In genomic region chr4:69383281-69383680, GRCh38 we compare ENCODE assay signal across 22 cellular contexts.
A peak's percentile ranks its signal among the peaks of the same experiment; 100 is the strongest.
DNase-seq lines count a peak whose midpoint lies in the region; ATAC-seq and TF ChIP-seq lines count a peak whose summit lies in the region.
"Had no signal": no experiment of that assay in that cellular context is flagged by ENCODE, and none has a peak within 500 bp of the region (broad histone marks: within the 10 kb centered on the region; RNA-seq: fewer than 3 reads in every experiment).

No MANE protein-coding gene starts in this region.

- no peaks in the 10 kb centered on the region for H3K9me3 ChIP-seq in H9 (ENCODE audit: control insufficient read depth, low read depth, low read length)
- H3K9me3 ChIP-seq in mesenchymal stem cell (ENCODE audit: control insufficient read depth, low read length), result no peaks in the 10 kb centered on the region
- no peaks in the 10 kb centered on the region for H3K9me3 ChIP-seq in PC-9 (ENCODE audit: insufficient read depth, low read depth)
- H3K9me3 ChIP-seq in prostate gland, result no peaks in the 10 kb centered on the region
- H3K9me3 ChIP-seq: A549; BE2C; BLaER1 treated with 17β-estradiol and CSF1 and Interleukin-3, amounts not matched to agents 10 nM and 100 nM had no signal

- no peaks in the 10 kb centered on the region for H3K79me2 ChIP-seq in H9 (ENCODE audit: insufficient read depth, low read length)
- H3K79me2 ChIP-seq in PC-9 (ENCODE audit: low read depth), result no peaks in the 10 kb centered on the region

- no peak overlapping the region for H3T11ph ChIP-seq in H9 (ENCODE audit: low read length)

- no peak overlapping the region for H3K56ac ChIP-seq in H9 (ENCODE audit: insufficient read length, low read depth, low read length)

- no peaks in the 10 kb centered on the region for H3K27me3 Mint-ChIP-seq in H9 (ENCODE audit: low read depth)
- H3K27me3 Mint-ChIP-seq: CD4-positive, alpha-beta T cell; CD8-positive, alpha-beta memory T cell had no signal

- no peak overlapping the region for H4K5ac ChIP-seq in H9 (ENCODE audit: insufficient read length, low read depth, low read length)

- H3K4me1 ChIP-seq in H9 (ENCODE audit: insufficient read depth, low read length) (no peaks in the 10 kb centered on the region), mesenchymal stem cell (ENCODE audit: control insufficient read depth, insufficient read depth, low read depth, low read length) (no peaks in the 10 kb centered on the region), PC-9 (replicated peaks; ENCODE audit: insufficient read depth) (no peaks in the 10 kb centered on the region), prostate gland (replicated peaks) (no peaks in the 10 kb centered on the region)
- H3K4me1 ChIP-seq: A549; BE2C; BLaER1 treated with 17β-estradiol and CSF1 and Interleukin-3, amounts not matched to agents 10 nM and 100 nM had no signal

- H2AFZ ChIP-seq in H9 (ENCODE audit: low read length) (no peak overlapping the region), mesenchymal stem cell (ENCODE audit: low read depth, low read length) (peak overlapping the region; percentile 27), PC-9 (no peak overlapping the region)

- H2AK5ac ChIP-seq in H9 (ENCODE audit: insufficient read length, low read length) (no peak overlapping the region), mesenchymal stem cell (ENCODE audit: low read length, severe bottlenecking) (no peak overlapping the region)

- H3K9ac ChIP-seq in H9 (ENCODE audit: extremely low read depth, insufficient read length, low read length), result no peak overlapping the region
- no peak overlapping the region for H3K9ac ChIP-seq in mesenchymal stem cell (ENCODE audit: low read length)
- H3K9ac ChIP-seq: BLaER1 treated with 17β-estradiol and CSF1 and Interleukin-3, amounts not matched to agents 10 nM and 100 nM had no signal

- TF ChIP-seq CTCF in H9 (conservative IDR thresholded peaks at IDR 0.05) (no peak), PC-9 (conservative IDR thresholded peaks at IDR 0.05) (no peak), prostate gland (IDR thresholded peaks at IDR 0.05) (no peak)

- no peak overlapping the region for H2BK20ac ChIP-seq in H9 (ENCODE audit: low read depth, low read length, poor library complexity, severe bottlenecking)

- H2BK120ac ChIP-seq in H9 (ENCODE audit: low read depth, low read length, poor library complexity, severe bottlenecking) (no peak overlapping the region), mesenchymal stem cell (ENCODE audit: low read depth, low read length) (no peak overlapping the region)

- H3K23ac ChIP-seq in H9 (ENCODE audit: insufficient read length, low read depth, low read length) (no peak overlapping the region), mesenchymal stem cell (ENCODE audit: low read length in 2 of 2) (peak overlapping the region in 1 of 2 experiments; percentile 72)

- ATAC-seq in stimulated activated effector memory CD8-positive, alpha-beta T cell treated with anti-CD3 and anti-CD28 coated beads, Interleukin-12 subunit alpha, Interleukin-12 subunit beta, amount 100 ng/mL, for 72 hours, result peak; percentile 26
- ATAC-seq: A549 had no signal

- no peaks in the 10 kb centered on the region for H3K79me1 ChIP-seq in H9 (ENCODE audit: insufficient read depth, low read depth, low read length, poor library complexity, severe bottlenecking)
- H3K79me1 ChIP-seq in mesenchymal stem cell (replicated peaks; ENCODE audit: low read length, poor library complexity, severe bottlenecking), result no peaks in the 10 kb centered on the region

- DNase-seq in H9, result no peak
- no peak for DNase-seq in mesenchymal stem cell
- DNase-seq in stimulated activated effector memory CD8-positive, alpha-beta T cell treated with anti-CD3 and anti-CD28 coated beads, Interleukin-12 subunit alpha, Interleukin-12 subunit beta, amount 100 ng/mL, for 72 hours (ENCODE audit: low spot score in 2 of 2), result no peak
- no peak for DNase-seq in PC-9
- no peak for DNase-seq in UCSD-AML1 (lab: John Stamatoyannopoulos, UW; ENCODE audit: unreplicated experiment)
- DNase-seq in NCI-H526 treated with DMSO at 0.1 percent for 48 hours (lab: John Stamatoyannopoulos, UW), result no peak
- DNase-seq in prostate gland (ENCODE audit: low spot score), result no peak
- DNase-seq: 8988T; ACHN; AML-193; BE2C; CD4-positive, alpha-beta T cell; CD8-positive, alpha-beta memory T cell; DMS 273 treated with DMSO at 0.1 percent for 48 hours; DMS79; EL; GDM1; GOT3; HCEC 1CT had no signal

- H3K4ac ChIP-seq in H9 (ENCODE audit: low read depth, low read length), result no peak overlapping the region
- H3K4ac ChIP-seq in mesenchymal stem cell (ENCODE audit: low read depth in 1 of 2, low read length in 2 of 2), result no peak overlapping the region

- H2BK5ac ChIP-seq in H9 (ENCODE audit: insufficient read length, low read length) (no peak overlapping the region), mesenchymal stem cell (ENCODE audit: low read depth, low read length, poor library complexity, severe bottlenecking) (no peak overlapping the region)

- H3K27ac ChIP-seq in H9 (ENCODE audit: insufficient read length, low read depth, low read length) (no peak overlapping the region), mesenchymal stem cell (ENCODE audit: low read length, poor library complexity, severe bottlenecking) (no peak overlapping the region), PC-9 (no peak overlapping the region), prostate gland (no peak overlapping the region)
- H3K27ac ChIP-seq: A549; BLaER1 treated with 17β-estradiol and CSF1 and Interleukin-3, amounts not matched to agents 10 nM and 100 nM had no signal

- CTCF ChIA-PET in PC-9 (lab: Charles Lee), result no interaction called here

- no peak for TF ChIP-seq POLR2A in prostate gland (IDR thresholded peaks at IDR 0.05)

- BruUV-seq in PC-9 (replicated peaks; lab: Mats Ljungman, UMichigan), result no TSS peak

- H3K36me3 ChIP-seq in mesenchymal stem cell (ENCODE audit: control insufficient read depth in 1 of 2, insufficient read depth in 2 of 2, low read depth in 1 of 2, low read length in 2 of 2) (no peaks in the 10 kb centered on the region), PC-9 (ENCODE audit: low read depth) (no peaks in the 10 kb centered on the region), prostate gland (no peaks in the 10 kb centered on the region)
- H3K36me3 ChIP-seq: BE2C; BLaER1 treated with 17β-estradiol and CSF1 and Interleukin-3, amounts not matched to agents 10 nM and 100 nM had no signal

- H3K9me2 ChIP-seq in PC-9 (ENCODE audit: insufficient read depth), result no peaks in the 10 kb centered on the region

- H3K36me3 Mint-ChIP-seq in H9 (ENCODE audit: insufficient read depth in 1 of 3, low read depth in 3 of 3), result peaks cover 0 to 4% (median 0%) of the 10 kb centered on the region in 3 experiments; a peak in 2 of 7 replicates
- no peaks in the 10 kb centered on the region for H3K36me3 Mint-ChIP-seq in stimulated activated effector memory CD8-positive, alpha-beta T cell treated with anti-CD3 and anti-CD28 coated beads, Interleukin-12 subunit alpha, Interleukin-12 subunit beta, amount 100 ng/mL, for 72 hours
- H3K36me3 Mint-ChIP-seq: CD14-positive monocyte; CD8-positive, alpha-beta memory T cell had no signal

- POLR2A ChIA-PET in PC-9 (lab: Charles Lee; ENCODE audit: unreplicated experiment), result no interaction called here

- H3K18ac ChIP-seq in H9 (ENCODE audit: insufficient read length, low read depth, low read length) (peak overlapping the region; percentile 58), mesenchymal stem cell (ENCODE audit: low read depth in 1 of 2, low read length in 2 of 2) (no peak overlapping the region)

- H3K27ac Mint-ChIP-seq in H9, result no peak overlapping the region
- no peak overlapping the region for H3K27ac Mint-ChIP-seq in stimulated activated effector memory CD8-positive, alpha-beta T cell treated with anti-CD3 and anti-CD28 coated beads, Interleukin-12 subunit alpha, Interleukin-12 subunit beta, amount 100 ng/mL, for 72 hours
- H3K27ac Mint-ChIP-seq: CD14-positive monocyte; CD4-positive, alpha-beta T cell; CD8-positive, alpha-beta memory T cell had no signal

- H2BK12ac ChIP-seq in H9 (ENCODE audit: insufficient read length, low read depth, low read length) (no peak overlapping the region), mesenchymal stem cell (ENCODE audit: low read length in 2 of 2) (no peak overlapping the region)

- no peak overlapping the region for H3K4me3 Mint-ChIP-seq in H9
- no peak overlapping the region for H3K4me3 Mint-ChIP-seq in stimulated activated effector memory CD8-positive, alpha-beta T cell treated with anti-CD3 and anti-CD28 coated beads, Interleukin-12 subunit alpha, Interleukin-12 subunit beta, amount 100 ng/mL, for 72 hours
- H3K4me3 Mint-ChIP-seq: CD14-positive monocyte; CD4-positive, alpha-beta T cell; CD8-positive, alpha-beta memory T cell had no signal

- H3K14ac ChIP-seq in H9 (ENCODE audit: insufficient read depth, low read length) (no peak overlapping the region), mesenchymal stem cell (ENCODE audit: low read length in 2 of 2) (no peak overlapping the region)

- H4K91ac ChIP-seq in H9 (ENCODE audit: insufficient read length, low read depth, low read length), result no peak overlapping the region
- no peak overlapping the region for H4K91ac ChIP-seq in mesenchymal stem cell (ENCODE audit: low read length)

- H3K27me3 ChIP-seq in H9 (ENCODE audit: insufficient read depth, low read length), result no peaks in the 10 kb centered on the region
- no peaks in the 10 kb centered on the region for H3K27me3 ChIP-seq in mesenchymal stem cell (ENCODE audit: control insufficient read depth in 1 of 2, insufficient read depth in 1 of 2, low read length in 2 of 2)
- no peaks in the 10 kb centered on the region for H3K27me3 ChIP-seq in PC-9 (ENCODE audit: insufficient read depth, low read depth)
- H3K27me3 ChIP-seq in prostate gland (replicated peaks; ENCODE audit: insufficient read depth), result no peaks in the 10 kb centered on the region
- H3K27me3 ChIP-seq: BE2C; BLaER1 treated with 17β-estradiol and CSF1 and Interleukin-3, amounts not matched to agents 10 nM and 100 nM had no signal

- no peaks in the 10 kb centered on the region for H3K4me1 Mint-ChIP-seq in H9
- H3K4me1 Mint-ChIP-seq in stimulated activated effector memory CD8-positive, alpha-beta T cell treated with anti-CD3 and anti-CD28 coated beads, Interleukin-12 subunit alpha, Interleukin-12 subunit beta, amount 100 ng/mL, for 72 hours, result no peaks in the 10 kb centered on the region
- H3K4me1 Mint-ChIP-seq: CD14-positive monocyte; CD8-positive, alpha-beta memory T cell had no signal

- H2BK15ac ChIP-seq in H9 (ENCODE audit: low read depth, low read length), result no peak overlapping the region
- H2BK15ac ChIP-seq in mesenchymal stem cell (ENCODE audit: low read depth, poor library complexity, severe bottlenecking), result no peak overlapping the region

- H3K23me2 ChIP-seq in H9 (ENCODE audit: insufficient read length, low read depth, low read length, poor library complexity, severe bottlenecking), result no peaks in the 10 kb centered on the region

- H3K4me3 ChIP-seq in mesenchymal stem cell (ENCODE audit: insufficient read depth in 1 of 2, low read depth in 1 of 2, low read length in 2 of 2) (no peak overlapping the region), PC-9 (no peak overlapping the region), prostate gland (no peak overlapping the region)
- H3K4me3 ChIP-seq: A549; BLaER1 treated with 17β-estradiol and CSF1 and Interleukin-3, amounts not matched to agents 10 nM and 100 nM had no signal

- intact Hi-C loops in PC-9 (cut with micrococcal nuclease; ENCODE audit: unreplicated experiment) (no loop called here), prostate gland (cut with DNase I) (no loop called here)

- H4K8ac ChIP-seq in H9 (replicated peaks; ENCODE audit: insufficient read length, low read depth, low read length) (no peak overlapping the region), mesenchymal stem cell (ENCODE audit: low read length) (no peak overlapping the region)

- H3K4me2 ChIP-seq in H9 (ENCODE audit: insufficient read depth, insufficient read length, low read length) (no peak overlapping the region), mesenchymal stem cell (ENCODE audit: low read length, poor library complexity, severe bottlenecking) (no peak overlapping the region), PC-9 (no peak overlapping the region)
- H3K4me2 ChIP-seq: A549; BLaER1 treated with 17β-estradiol and CSF1 and Interleukin-3, amounts not matched to agents 10 nM and 100 nM had no signal

- WGBS in H9 (ENCODE audit: extremely low coverage, insufficient read length, low lambda C conversion rate), result no CpG with 5 or more reads among the region's 3 CpGs
- 54% methylated on average over 3 of the region's 3 CpGs for WGBS in mesenchymal stem cell
- 89% methylated on average over 3 of the region's 3 CpGs for WGBS in prostate gland

- H4K20me1 ChIP-seq in H9 (ENCODE audit: control insufficient read depth, insufficient read depth, insufficient read length), result no peaks in the 10 kb centered on the region
- no peaks in the 10 kb centered on the region for H4K20me1 ChIP-seq in PC-9 (ENCODE audit: insufficient read depth)
- H4K20me1 ChIP-seq: BLaER1 treated with 17β-estradiol and CSF1 and Interleukin-3, amounts not matched to agents 10 nM and 100 nM had no signal

- H3F3A ChIP-seq in PC-9 (ENCODE audit: insufficient read depth, low read depth), result no peaks in the 10 kb centered on the region

- peaks cover 0 to 6% of the 10 kb centered on the region in 2 experiments; a peak in 1 of 5 replicates for H3K9me3 Mint-ChIP-seq in H9
- peaks cover 5% of the 10 kb centered on the region for H3K9me3 Mint-ChIP-seq in stimulated activated effector memory CD8-positive, alpha-beta T cell treated with anti-CD3 and anti-CD28 coated beads, Interleukin-12 subunit alpha, Interleukin-12 subunit beta, amount 100 ng/mL, for 72 hours
- H3K9me3 Mint-ChIP-seq: CD4-positive, alpha-beta T cell had no signal
